Comparison of ENCODE assay signal across 8 cellular contexts in genomic region chr6:3849681-3850450, GRCh38. TPM values are rescaled to one million over a fixed set of nuclear protein-coding genes. Genes with fewer than 3 reads are reported as not detected.
DNase-seq lines count a peak whose midpoint lies in the region; ATAC-seq and TF ChIP-seq lines count a peak whose summit lies in the region.

No MANE protein-coding gene starts in this region.

- H3K27ac Mint-ChIP-seq in activated CD4-positive, alpha-beta T cell treated with anti-CD3 and anti-CD28 coated beads for 36 hours, result peak overlapping the region; percentile 85
- peak overlapping the region; percentile 89 for H3K27ac Mint-ChIP-seq in stimulated activated naive B cell treated with anti-CD40 and anti-IgM and Interleukin-4, amounts not matched to agents 10 μg/mL and 1 μg/mL and 100 μg/mL, for 72 hours

- 68 to 86% (median 75%) methylated on average over 49 to 73 of the region's 73 CpGs for WGBS in adrenal gland, 4 donors

- intact Hi-C loops in activated CD4-positive, alpha-beta T cell treated with anti-CD3 and anti-CD28 coated beads for 36 hours (cut with DNase I, micrococcal nuclease), result loop anchor here (1.0 to 5.0 kb wide), 13 partner anchors 17 to 1152 kb away; partner anchors contain the start of genes ECI2 (in 1 of the 2) and RPP40 (in 1 of the 2)
- intact Hi-C loops in adrenal gland (cut with DNase I), result no loop called here

- no peak for TF ChIP-seq POLR2A in adrenal gland (IDR thresholded peaks at IDR 0.05)

- H3K27me3 ChIP-seq in adrenal gland, result no peaks in the 10 kb centered on the region
- H3K27me3 ChIP-seq in iPS-20b (ENCODE audit: insufficient read depth, low read length), result no peaks in the 10 kb centered on the region

- H3K36me3 Mint-ChIP-seq in activated CD4-positive, alpha-beta T cell treated with anti-CD3 and anti-CD28 coated beads for 36 hours (ENCODE audit: low read depth), result peaks cover 12% of the 10 kb centered on the region
- peaks cover 4 to 14% of the 10 kb centered on the region in 2 donors for H3K36me3 Mint-ChIP-seq in stimulated activated naive B cell treated with anti-CD40 and anti-IgM and Interleukin-4, amounts not matched to agents 10 μg/mL and 1 μg/mL and 100 μg/mL, for 72 hours

- H3K4me3 ChIP-seq in adrenal gland (peak overlapping the region in 2 of 4 donors; percentile 23 to 72), iPS-20b (ENCODE audit: low read length) (peak overlapping the region; percentile 58; the same call in 1 of the 2 replicates)

- H3K27me3 Mint-ChIP-seq in activated CD4-positive, alpha-beta T cell treated with anti-CD3 and anti-CD28 coated beads for 36 hours, result no peaks in the 10 kb centered on the region
- H3K27me3 Mint-ChIP-seq in stimulated activated naive B cell treated with anti-CD40 and anti-IgM and Interleukin-4, amounts not matched to agents 10 μg/mL and 1 μg/mL and 100 μg/mL, for 72 hours, result no peaks in the 10 kb centered on the region

- H3K36me3 ChIP-seq in adrenal gland (replicated peaks in 1 of 2) (no peaks in the 10 kb centered on the region), iPS-20b (ENCODE audit: insufficient read depth, low read depth, low read length) (no peaks in the 10 kb centered on the region)

- H3K9me3 Mint-ChIP-seq in activated CD4-positive, alpha-beta T cell treated with anti-CD3 and anti-CD28 coated beads for 36 hours (ENCODE audit: low read depth), result no peaks in the 10 kb centered on the region
- peaks cover 0 to 2% of the 10 kb centered on the region in 2 donors for H3K9me3 Mint-ChIP-seq in stimulated activated naive B cell treated with anti-CD40 and anti-IgM and Interleukin-4, amounts not matched to agents 10 μg/mL and 1 μg/mL and 100 μg/mL, for 72 hours

- DNase-seq in activated CD4-positive, alpha-beta T cell treated with anti-CD3 and anti-CD28 coated beads for 36 hours, result no peak
- no peak for DNase-seq in activated CD4-positive, alpha-beta T cell treated with anti-CD3 and anti-CD28 coated beads, Interleukin-2, amount 50 U/mL, for 1 hour
- DNase-seq in adrenal gland (peak in 5 of 7 donors; percentile 25 to 53 (median 32)), T-helper 9 cell (no peak), OCI-M2 (lab: John Stamatoyannopoulos, UW; ENCODE audit: unreplicated experiment) (no peak)
- DNase-seq in stimulated activated naive B cell treated with anti-CD40 and anti-IgM and Interleukin-4, amounts not matched to agents 10 μg/mL and 1 μg/mL and 100 μg/mL, for 72 hours, result no peak

- no peak overlapping the region for H3K9ac ChIP-seq in iPS-20b (ENCODE audit: low read depth, low read length)

- TF ChIP-seq CTCF in adrenal gland (IDR thresholded peaks at IDR 0.05), result no peak

- peak overlapping the region; percentile 73 for H3K4me3 Mint-ChIP-seq in activated CD4-positive, alpha-beta T cell treated with anti-CD3 and anti-CD28 coated beads for 36 hours
- peak overlapping the region; percentile 84 for H3K4me3 Mint-ChIP-seq in stimulated activated naive B cell treated with anti-CD40 and anti-IgM and Interleukin-4, amounts not matched to agents 10 μg/mL and 1 μg/mL and 100 μg/mL, for 72 hours

- H3K9me3 ChIP-seq in adrenal gland (replicated peaks in 1 of 3) (no peaks in the 10 kb centered on the region), iPS-20b (ENCODE audit: insufficient read depth, low read depth, low read length) (no peaks in the 10 kb centered on the region)

- CTCF ChIA-PET in activated CD4-positive, alpha-beta T cell treated with anti-CD3 and anti-CD28 coated beads for 36 hours (lab: Charles Lee), result interaction anchor here (0.6 to 4.6 kb wide), 17 partner anchors 12 to 288 kb away, joined by 3 to 31 read pairs (median 7); no protein-coding TSS in a partner anchor

- no peak for ATAC-seq in activated CD4-positive, alpha-beta T cell treated with anti-CD3 and anti-CD28 coated beads for 36 hours
- ATAC-seq in stimulated activated naive B cell treated with anti-CD40 and anti-IgM and Interleukin-4, amounts not matched to agents 10 μg/mL and 1 μg/mL and 100 μg/mL, for 72 hours (replicated peaks), result peak in 1 of 2 donors; percentile 13
- ATAC-seq in GM21576 (IDR thresholded peaks at IDR 0.05; ENCODE audit: unreplicated experiment), result no peak

- H3K4me1 ChIP-seq in adrenal gland (replicated peaks in 1 of 2) (peaks cover 0 to 5% of the 10 kb centered on the region in 2 donors), iPS-20b (ENCODE audit: insufficient read depth, low read length) (no peaks in the 10 kb centered on the region)

- H3K4me1 Mint-ChIP-seq in activated CD4-positive, alpha-beta T cell treated with anti-CD3 and anti-CD28 coated beads for 36 hours, result peaks cover 30% of the 10 kb centered on the region
- H3K4me1 Mint-ChIP-seq in stimulated activated naive B cell treated with anti-CD40 and anti-IgM and Interleukin-4, amounts not matched to agents 10 μg/mL and 1 μg/mL and 100 μg/mL, for 72 hours, result peaks cover 14 to 42% of the 10 kb centered on the region in 2 donors

- H3K27ac ChIP-seq in adrenal gland, result peak overlapping the region in 2 of 5 donors; percentile 66 to 70
- no peak overlapping the region for H3K27ac ChIP-seq in iPS-20b (ENCODE audit: low read length)

- POLR2A ChIA-PET in activated CD4-positive, alpha-beta T cell treated with anti-CD3 and anti-CD28 coated beads for 36 hours (lab: Charles Lee), result interaction anchor here (1.3 kb wide), 1 partner anchor 19 kb away, joined by 5 read pairs; no protein-coding TSS in a partner anchor

RNA-seq across cellular contexts. Expression of gene FAM50B, which starts 0.7 kb away (rescaled TPM):
- total RNA-seq in activated CD4-positive, alpha-beta T cell treated with anti-CD3 and anti-CD28 coated beads for 36 hours, result 10 to 100 TPM in 1 of 2 experiments, 1 to 10 TPM in 1; 8.8 to 10.2 TPM
- 100 to 1,000 TPM in 1 of 8 donors, 10 to 100 TPM in 7; 10.6 to 119 (median 15.2) TPM for total RNA-seq in adrenal gland
- polyA plus RNA-seq in adrenal gland, result 10 to 100 TPM in 1 of 3 donors, 1 to 10 TPM in 2; 5.9 to 15.7 (median 6.8) TPM

Comparison
In these comparisons a context has a peak if more than half of its experiments do, and no peak if none do; other contexts are left out.
1. DNase-seq: peak in adrenal gland (5 of 7); none in activated CD4-positive, alpha-beta T cell treated with anti-CD3 and anti-CD28 coated beads for 36 hours (single experiment), activated CD4-positive, alpha-beta T cell treated with anti-CD3 and anti-CD28 coated beads, Interleukin-2, amount 50 U/mL, for 1 hour (single experiment), stimulated activated naive B cell treated with anti-CD40 and anti-IgM and Interleukin-4, amounts not matched to agents 10 μg/mL and 1 μg/mL and 100 μg/mL, for 72 hours (single experiment), T-helper 9 cell (single experiment) and OCI-M2 (single experiment).
2. intact Hi-C loops: an anchor here in activated CD4-positive, alpha-beta T cell treated with anti-CD3 and anti-CD28 coated beads for 36 hours (1.0 to 5.0 kb wide); none called in adrenal gland.